In genomic region chr5:163915481-163915961, GRCh38 we compare ENCODE assay signal across 8 cellular contexts.
DNase-seq lines count a peak whose midpoint lies in the region; ATAC-seq and TF ChIP-seq lines count a peak whose summit lies in the region.

No MANE protein-coding gene starts in this region.

- no peaks in the 10 kb centered on the region for H3K9me2 ChIP-seq in Karpas-422 (replicated peaks; ENCODE audit: insufficient read depth, low read length)

- H3K27ac ChIP-seq in Karpas-422 (ENCODE audit: low read length) (peak overlapping the region; percentile 80), neutrophil (peak overlapping the region; percentile 95)

- peak overlapping the region; percentile 67 for H3K4me2 ChIP-seq in Karpas-422 (ENCODE audit: low read depth, low read length, poor library complexity, severe bottlenecking)

- H3K4me3 ChIP-seq in Karpas-422 (ENCODE audit: low read length) (peak overlapping the region; percentile 43; the same call in 1 of the 2 replicates), neutrophil (ENCODE audit: low read depth in 1 of 2, low read length in 1 of 2) (peak overlapping the region; percentile 52 to 57)

- H2AFZ ChIP-seq in Karpas-422 (ENCODE audit: low read length): no peak overlapping the region

- no peaks in the 10 kb centered on the region; the same call in 1 of the 2 replicates for H4K20me1 ChIP-seq in Karpas-422 (ENCODE audit: insufficient read depth, low read depth, low read length)

- no peaks in the 10 kb centered on the region for H3K27me3 ChIP-seq in Karpas-422 (ENCODE audit: low read length)
- H3K27me3 ChIP-seq in neutrophil: no peaks in the 10 kb centered on the region

- no peaks in the 10 kb centered on the region for H3K79me2 ChIP-seq in Karpas-422 (ENCODE audit: low read length)

- peak; percentile 88 for DNase-seq in Karpas-422
- DNase-seq in astrocyte of the hippocampus (ENCODE audit: low read depth, low spot score): peak; percentile 39
- no peak for DNase-seq in stimulated activated CD4-positive, alpha-beta T cell treated with anti-CD3 and anti-CD28 coated beads, Interleukin-4, amount 100 ng/mL, for 24 hours
- DNase-seq in NCI-H146 (lab: John Stamatoyannopoulos, UW): no peak
- DNase-seq in mucosa of gallbladder (ENCODE audit: low spot score): no peak

- TF ChIP-seq CTCF in neutrophil (IDR thresholded peaks at IDR 0.05): no peak

- H3K36me3 ChIP-seq in Karpas-422 (ENCODE audit: insufficient read depth, low read length): no peaks in the 10 kb centered on the region
- no peaks in the 10 kb centered on the region for H3K36me3 ChIP-seq in neutrophil

- H3K4me1 ChIP-seq in Karpas-422 (ENCODE audit: low read length) (peaks cover 36% of the 10 kb centered on the region), neutrophil (ENCODE audit: control insufficient read depth in 1 of 2, insufficient read depth in 1 of 2, low read depth in 1 of 2, low read length in 1 of 2) (peaks cover 60 to 74% of the 10 kb centered on the region in 2 experiments)

- ATAC-seq in GM18502 (IDR thresholded peaks at IDR 0.05; ENCODE audit: poor library complexity, unreplicated experiment): peak; percentile 72
- peak; percentile 73 for ATAC-seq in GM21825 (IDR thresholded peaks at IDR 0.05; ENCODE audit: unreplicated experiment)

- peak overlapping the region; percentile 31 for H3K9ac ChIP-seq in Karpas-422 (ENCODE audit: low read length)

- H3K9me3 ChIP-seq in Karpas-422 (ENCODE audit: low read length) (no peaks in the 10 kb centered on the region; the same call in 1 of the 2 replicates), neutrophil (no peaks in the 10 kb centered on the region)

Comparison
In these comparisons a context has a peak if more than half of its experiments do, and no peak if none do; other contexts are left out.
1. DNase-seq: peak in Karpas-422 (single experiment) and astrocyte of the hippocampus (single experiment); none in stimulated activated CD4-positive, alpha-beta T cell treated with anti-CD3 and anti-CD28 coated beads, Interleukin-4, amount 100 ng/mL, for 24 hours (single experiment), NCI-H146 (single experiment) and mucosa of gallbladder (single experiment).